8 cellular contexts compared by ENCODE assay signal in the genomic region with DNA sequence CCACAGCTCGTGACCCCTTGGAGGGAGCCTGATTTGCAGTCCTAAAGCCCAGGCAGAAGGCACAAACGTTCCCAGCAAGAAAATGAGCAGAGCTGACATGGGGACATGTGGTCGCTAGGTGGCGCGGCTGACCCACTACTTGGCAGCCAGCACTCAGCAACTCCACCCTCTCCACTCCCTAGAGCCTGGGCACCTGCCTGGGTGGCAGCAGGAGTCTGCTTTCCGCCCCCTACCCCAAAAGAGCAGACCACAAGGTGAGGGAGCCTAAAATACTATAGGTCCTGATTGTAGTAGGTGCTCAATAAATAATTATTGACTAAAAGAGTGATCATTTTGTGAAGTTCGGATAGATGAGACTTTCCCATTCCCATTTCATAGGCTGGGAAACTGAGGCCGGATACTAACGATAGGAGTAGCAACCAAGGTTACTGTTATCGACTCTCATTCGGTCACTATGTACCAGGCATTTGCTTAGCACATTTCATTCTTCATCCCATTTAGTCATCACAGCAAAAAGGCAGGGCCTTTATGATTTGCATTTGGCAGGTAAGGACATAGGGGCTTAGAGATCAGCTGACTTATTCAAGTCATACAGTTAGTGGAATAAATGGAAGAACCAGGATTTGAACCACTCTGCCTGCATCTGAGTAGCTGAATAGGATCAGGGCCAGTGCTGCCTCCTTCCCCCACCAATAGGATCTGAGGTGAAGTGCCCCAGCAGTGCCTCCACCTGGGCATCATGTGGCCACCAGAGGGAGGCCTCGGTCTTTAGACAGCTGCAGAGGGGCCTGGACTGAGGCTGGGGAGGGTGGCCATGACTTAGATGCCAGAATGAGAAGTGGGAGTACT. TPM values are rescaled to one million over a fixed set of nuclear protein-coding genes. Genes with fewer than 3 reads are reported as not detected.
DNase-seq lines count a peak whose midpoint lies in the region; ATAC-seq and TF ChIP-seq lines count a peak whose summit lies in the region.

No MANE protein-coding gene starts in this region.

- no peak overlapping the region for H3K27ac Mint-ChIP-seq in activated CD4-positive, alpha-beta T cell treated with anti-CD3 and anti-CD28 coated beads, Interleukin-2, amount 10 ng/mL, durations not matched to agents 24 days and 14 days

- H3K36me3 Mint-ChIP-seq in activated CD4-positive, alpha-beta T cell treated with anti-CD3 and anti-CD28 coated beads, Interleukin-2, amount 10 ng/mL, durations not matched to agents 24 days and 14 days (ENCODE audit: low read depth) = no peaks in the 10 kb centered on the region

- intact Hi-C loops in activated CD4-positive, alpha-beta T cell treated with anti-CD3 and anti-CD28 coated beads, Interleukin-2, amount 10 ng/mL, durations not matched to agents 24 days and 14 days (cut with micrococcal nuclease) = loop anchor here (1.0 to 10.0 kb wide), 3 partner anchors 123 to 399 kb away; no protein-coding TSS in a partner anchor
- intact Hi-C loops in lower leg skin (cut with DNase I; ENCODE audit: low total_unique reads) = loop anchor here (5.0 to 10.0 kb wide), 2 partner anchors 121 to 199 kb away; no protein-coding TSS in a partner anchor

- H3K27me3 Mint-ChIP-seq in activated CD4-positive, alpha-beta T cell treated with anti-CD3 and anti-CD28 coated beads, Interleukin-2, amount 10 ng/mL, durations not matched to agents 24 days and 14 days = peaks cover 36% of the 10 kb centered on the region

- no peaks in the 10 kb centered on the region for H3K4me1 Mint-ChIP-seq in activated CD4-positive, alpha-beta T cell treated with anti-CD3 and anti-CD28 coated beads, Interleukin-2, amount 10 ng/mL, durations not matched to agents 24 days and 14 days

- TF ChIP-seq CTCF in choroid plexus epithelial cell (conservative IDR thresholded peaks at IDR 0.05; ENCODE audit: low read depth, low read length) (peak; percentile 91), lower leg skin (IDR thresholded peaks at IDR 0.05) (peak in 1 of 3 donors; percentile 30)

- peak; percentile 69 for ATAC-seq in HG02884 (IDR thresholded peaks at IDR 0.05; ENCODE audit: unreplicated experiment)
- ATAC-seq in HG02870 (IDR thresholded peaks at IDR 0.05; ENCODE audit: unreplicated experiment) = no peak

- no peaks in the 10 kb centered on the region for H3K9me3 Mint-ChIP-seq in activated CD4-positive, alpha-beta T cell treated with anti-CD3 and anti-CD28 coated beads, Interleukin-2, amount 10 ng/mL, durations not matched to agents 24 days and 14 days

- H3K4me3 Mint-ChIP-seq in activated CD4-positive, alpha-beta T cell treated with anti-CD3 and anti-CD28 coated beads, Interleukin-2, amount 10 ng/mL, durations not matched to agents 24 days and 14 days = no peak overlapping the region

- WGBS in lower leg skin, 2 donors = 26 to 31% methylated on average over 11 to 12 of the region's 12 CpGs

- peak; percentile 69 for DNase-seq in Daoy (ENCODE audit: low read depth)
- DNase-seq in NCI-H510A treated with DMSO at 0.1 percent for 48 hours (lab: John Stamatoyannopoulos, UW) = peak; percentile 71
- DNase-seq in activated CD4-positive, alpha-beta T cell treated with anti-CD3 and anti-CD28 coated beads, Interleukin-2, amount 10 ng/mL, durations not matched to agents 24 days and 14 days = peak; percentile 93
- DNase-seq in choroid plexus epithelial cell (ENCODE audit: low read depth) = peak; percentile 82
- peak; percentile 42 to 91 for DNase-seq in lower leg skin (ENCODE audit: low spot score in 2 of 2)
- peak; percentile 59 for DNase-seq in stimulated activated CD8-positive, alpha-beta memory T cell treated with anti-CD3 and anti-CD28 coated beads, Interleukin-15, amount 100 ng/mL, for 1 hour (ENCODE audit: low read depth)

- no peak overlapping the region for H3K4me3 ChIP-seq in choroid plexus epithelial cell (ENCODE audit: low read depth, low read length)
- no peak overlapping the region for H3K4me3 ChIP-seq in lower leg skin (ENCODE audit: low read depth, poor library complexity, severe bottlenecking)

- TF ChIP-seq POLR2A in lower leg skin (IDR thresholded peaks at IDR 0.05) = no peak

RNA-seq across cellular contexts. Expression of a gene that starts 57.3 kb away (rescaled TPM):
- total RNA-seq in Daoy (2014; rRNA removed; shearing (Covaris generic)) = not detected in 2 replicates
- total RNA-seq in activated CD4-positive, alpha-beta T cell treated with anti-CD3 and anti-CD28 coated beads, Interleukin-2, amount 10 ng/mL, durations not matched to agents 24 days and 14 days = not detected in 2 replicates
- total RNA-seq in lower leg skin = not detected
